In genomic region chr1:164754088-164754600, GRCh38 we compare ENCODE assay signal across 10 cellular contexts.
DNase-seq lines count a peak whose midpoint lies in the region; ATAC-seq and TF ChIP-seq lines count a peak whose summit lies in the region.
"Had no signal": no experiment of that assay in that cellular context is flagged by ENCODE, and none has a peak within 500 bp of the region (broad histone marks: within the 10 kb centered on the region; RNA-seq: fewer than 3 reads in every experiment).

No MANE protein-coding gene starts in this region.

- POLR2A ChIA-PET in T-cell (lab: Charles Lee) = no interaction called here

- H3K36me3 Mint-ChIP-seq in T-cell = no peaks in the 10 kb centered on the region
- H3K36me3 Mint-ChIP-seq: activated naive CD4-positive, alpha-beta T cell treated with anti-CD3 and anti-CD28 coated beads, Interleukin-2, amount 50 U/mL, for 72 hours had no signal

- no peak for TF ChIP-seq CTCF in suprapubic skin (IDR thresholded peaks at IDR 0.05)

- peak; percentile 64 for DNase-seq in fibroblast of peridontal ligament (ENCODE audit: extremely low read depth)
- DNase-seq in mucosa of gallbladder (ENCODE audit: low spot score) = peak; percentile 34
- no peak for DNase-seq in suprapubic skin (ENCODE audit: low spot score in 2 of 2)
- no peak for DNase-seq in activated CD4-positive, alpha-beta T cell treated with anti-CD3 and anti-CD28 coated beads, Interleukin-2, amount 50 U/mL, for 48 hours
- no peak for DNase-seq in SKM-1 (lab: John Stamatoyannopoulos, UW; ENCODE audit: unreplicated experiment)
- no peak for DNase-seq in T-cell
- DNase-seq in iPS-NIHi11 (ENCODE audit: low spot score) = no peak
- DNase-seq: stimulated activated CD4-positive, alpha-beta T cell treated with anti-CD3 and anti-CD28 coated beads, Interleukin-2, amount 100 ng/mL, for 48 hours had no signal

- TF ChIP-seq EP300 in suprapubic skin (IDR thresholded peaks at IDR 0.05) = no peak

- CTCF ChIA-PET in T-cell (lab: Charles Lee) = no interaction called here

- no peaks in the 10 kb centered on the region for H3K9me3 Mint-ChIP-seq in T-cell
- H3K9me3 Mint-ChIP-seq: activated naive CD4-positive, alpha-beta T cell treated with anti-CD3 and anti-CD28 coated beads, Interleukin-2, amount 50 U/mL, for 72 hours had no signal

- WGBS in suprapubic skin = 27% methylated on average over 8 of the region's 8 CpGs

- H3K27me3 Mint-ChIP-seq in T-cell = peaks cover 0 to 4% of the 10 kb centered on the region in 2 donors

- peaks cover 50% of the 10 kb centered on the region for H3K4me1 ChIP-seq in suprapubic skin

- H3K36me3 ChIP-seq in suprapubic skin = no peaks in the 10 kb centered on the region

- H3K4me1 Mint-ChIP-seq in T-cell = no peaks in the 10 kb centered on the region

- no peak overlapping the region for H3K27ac Mint-ChIP-seq in T-cell

- peak overlapping the region; percentile 21 for H3K4me3 ChIP-seq in suprapubic skin

- no peaks in the 10 kb centered on the region for H3K27me3 ChIP-seq in suprapubic skin

- H3K4me3 Mint-ChIP-seq in T-cell = no peak overlapping the region

- ATAC-seq in SK-N-SH treated with all-trans-retinoic acid at 6 μM for 48 hours = peak; percentile 86
- ATAC-seq in T-cell (replicated peaks in 1 of 4) = no peak
- ATAC-seq: activated naive CD4-positive, alpha-beta T cell treated with anti-CD3 and anti-CD28 coated beads, Interleukin-2, amount 50 U/mL, for 72 hours had no signal

- no peak for TF ChIP-seq POLR2A in suprapubic skin (IDR thresholded peaks at IDR 0.05)

- peak overlapping the region; percentile 78 for H3K27ac ChIP-seq in suprapubic skin

- H3K9me3 ChIP-seq in suprapubic skin = no peaks in the 10 kb centered on the region

TF ChIP-seq in SK-N-SH treated with all-trans-retinoic acid at 6 μM for 48 hours, 23 proteins besides CTCF, POLR2A, EP300 and RAD21:
- peak; percentile 87 for TF ChIP-seq ISL1 (CRISPR knock-in tag; IDR thresholded peaks at IDR 0.05)
- no peak for TF ChIP-seq ESRRG (CRISPR knock-in tag; IDR thresholded peaks at IDR 0.05)
- TF ChIP-seq RARB (CRISPR knock-in tag; IDR thresholded peaks at IDR 0.05) = peak; percentile 96
- TF ChIP-seq TOX (CRISPR knock-in tag; IDR thresholded peaks at IDR 0.05; ENCODE audit: borderline replicate concordance) = peak; percentile 98
- TF ChIP-seq GLIS3 (CRISPR knock-in tag; IDR thresholded peaks at IDR 0.05) = 0 out of 2 replicates have a peak, but pooled peaks have one; percentile 63
- peak; percentile 96; the same call in 1 of the 2 replicates for TF ChIP-seq POU6F1 (CRISPR knock-in tag; IDR thresholded peaks at IDR 0.05; ENCODE audit: borderline replicate concordance, low read depth)
- TF ChIP-seq OSR1 (CRISPR knock-in tag; IDR thresholded peaks at IDR 0.05) = no peak
- TF ChIP-seq, protein P1, sequence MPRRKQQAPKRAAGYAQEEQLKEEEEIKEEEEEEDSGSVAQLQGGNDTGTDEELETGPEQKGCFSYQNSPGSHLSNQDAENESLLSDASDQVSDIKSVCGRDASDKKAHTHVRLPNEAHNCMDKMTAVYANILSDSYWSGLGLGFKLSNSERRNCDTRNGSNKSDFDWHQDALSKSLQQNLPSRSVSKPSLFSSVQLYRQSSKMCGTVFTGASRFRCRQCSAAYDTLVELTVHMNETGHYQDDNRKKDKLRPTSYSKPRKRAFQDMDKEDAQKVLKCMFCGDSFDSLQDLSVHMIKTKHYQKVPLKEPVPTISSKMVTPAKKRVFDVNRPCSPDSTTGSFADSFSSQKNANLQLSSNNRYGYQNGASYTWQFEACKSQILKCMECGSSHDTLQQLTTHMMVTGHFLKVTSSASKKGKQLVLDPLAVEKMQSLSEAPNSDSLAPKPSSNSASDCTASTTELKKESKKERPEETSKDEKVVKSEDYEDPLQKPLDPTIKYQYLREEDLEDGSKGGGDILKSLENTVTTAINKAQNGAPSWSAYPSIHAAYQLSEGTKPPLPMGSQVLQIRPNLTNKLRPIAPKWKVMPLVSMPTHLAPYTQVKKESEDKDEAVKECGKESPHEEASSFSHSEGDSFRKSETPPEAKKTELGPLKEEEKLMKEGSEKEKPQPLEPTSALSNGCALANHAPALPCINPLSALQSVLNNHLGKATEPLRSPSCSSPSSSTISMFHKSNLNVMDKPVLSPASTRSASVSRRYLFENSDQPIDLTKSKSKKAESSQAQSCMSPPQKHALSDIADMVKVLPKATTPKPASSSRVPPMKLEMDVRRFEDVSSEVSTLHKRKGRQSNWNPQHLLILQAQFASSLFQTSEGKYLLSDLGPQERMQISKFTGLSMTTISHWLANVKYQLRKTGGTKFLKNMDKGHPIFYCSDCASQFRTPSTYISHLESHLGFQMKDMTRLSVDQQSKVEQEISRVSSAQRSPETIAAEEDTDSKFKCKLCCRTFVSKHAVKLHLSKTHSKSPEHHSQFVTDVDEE (CRISPR knock-in tag; IDR thresholded peaks at IDR 0.05) = no peak
- TF ChIP-seq CREB5 (CRISPR knock-in tag; IDR thresholded peaks at IDR 0.05; ENCODE audit: low read depth) = no peak
- TF ChIP-seq CSDC2 (CRISPR knock-in tag; IDR thresholded peaks at IDR 0.05) = 0 out of 2 replicates have a peak, but pooled peaks have one; percentile 11
- TF ChIP-seq ZNF565 (CRISPR knock-in tag; conservative IDR thresholded peaks at IDR 0.05; ENCODE audit: low read depth) = no peak
- TF ChIP-seq ZFP3 (CRISPR knock-in tag; IDR thresholded peaks at IDR 0.05) = 0 out of 2 replicates have a peak, but pooled peaks have one; percentile 57
- TF ChIP-seq ZNF70 (CRISPR knock-in tag; IDR thresholded peaks at IDR 0.05) = no peak
- no peak for TF ChIP-seq ZFP30 (CRISPR knock-in tag; IDR thresholded peaks at IDR 0.05)
- TF ChIP-seq, protein P2, sequence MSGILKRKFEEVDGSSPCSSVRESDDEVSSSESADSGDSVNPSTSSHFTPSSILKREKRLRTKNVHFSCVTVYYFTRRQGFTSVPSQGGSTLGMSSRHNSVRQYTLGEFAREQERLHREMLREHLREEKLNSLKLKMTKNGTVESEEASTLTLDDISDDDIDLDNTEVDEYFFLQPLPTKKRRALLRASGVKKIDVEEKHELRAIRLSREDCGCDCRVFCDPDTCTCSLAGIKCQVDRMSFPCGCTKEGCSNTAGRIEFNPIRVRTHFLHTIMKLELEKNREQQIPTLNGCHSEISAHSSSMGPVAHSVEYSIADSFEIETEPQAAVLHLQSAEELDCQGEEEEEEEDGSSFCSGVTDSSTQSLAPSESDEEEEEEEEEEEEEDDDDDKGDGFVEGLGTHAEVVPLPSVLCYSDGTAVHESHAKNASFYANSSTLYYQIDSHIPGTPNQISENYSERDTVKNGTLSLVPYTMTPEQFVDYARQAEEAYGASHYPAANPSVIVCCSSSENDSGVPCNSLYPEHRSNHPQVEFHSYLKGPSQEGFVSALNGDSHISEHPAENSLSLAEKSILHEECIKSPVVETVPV (CRISPR knock-in tag; IDR thresholded peaks at IDR 0.05) = no peak
- TF ChIP-seq ARNTL (CRISPR knock-in tag; IDR thresholded peaks at IDR 0.05; ENCODE audit: borderline replicate concordance, low read depth) = no peak
- no peak for TF ChIP-seq PPARA (CRISPR knock-in tag; IDR thresholded peaks at IDR 0.05; ENCODE audit: borderline replicate concordance)
- no peak for TF ChIP-seq TCF4 (CRISPR knock-in tag; IDR thresholded peaks at IDR 0.05; ENCODE audit: borderline replicate concordance)
- TF ChIP-seq ZC3H10 (CRISPR knock-in tag; IDR thresholded peaks at IDR 0.05) = peak; percentile 96
- TF ChIP-seq, protein P3, sequence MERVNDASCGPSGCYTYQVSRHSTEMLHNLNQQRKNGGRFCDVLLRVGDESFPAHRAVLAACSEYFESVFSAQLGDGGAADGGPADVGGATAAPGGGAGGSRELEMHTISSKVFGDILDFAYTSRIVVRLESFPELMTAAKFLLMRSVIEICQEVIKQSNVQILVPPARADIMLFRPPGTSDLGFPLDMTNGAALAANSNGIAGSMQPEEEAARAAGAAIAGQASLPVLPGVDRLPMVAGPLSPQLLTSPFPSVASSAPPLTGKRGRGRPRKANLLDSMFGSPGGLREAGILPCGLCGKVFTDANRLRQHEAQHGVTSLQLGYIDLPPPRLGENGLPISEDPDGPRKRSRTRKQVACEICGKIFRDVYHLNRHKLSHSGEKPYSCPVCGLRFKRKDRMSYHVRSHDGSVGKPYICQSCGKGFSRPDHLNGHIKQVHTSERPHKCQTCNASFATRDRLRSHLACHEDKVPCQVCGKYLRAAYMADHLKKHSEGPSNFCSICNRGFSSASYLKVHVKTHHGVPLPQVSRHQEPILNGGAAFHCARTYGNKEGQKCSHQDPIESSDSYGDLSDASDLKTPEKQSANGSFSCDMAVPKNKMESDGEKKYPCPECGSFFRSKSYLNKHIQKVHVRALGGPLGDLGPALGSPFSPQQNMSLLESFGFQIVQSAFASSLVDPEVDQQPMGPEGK (CRISPR knock-in tag; IDR thresholded peaks at IDR 0.05; ENCODE audit: borderline replicate concordance) = peak; percentile 74; the same call in 1 of the 2 replicates
- no peak for TF ChIP-seq ZNF8 (CRISPR knock-in tag; IDR thresholded peaks at IDR 0.05)
- no peak for TF ChIP-seq BACH2 (CRISPR knock-in tag; IDR thresholded peaks at IDR 0.05; ENCODE audit: borderline replicate concordance)
- TF ChIP-seq SNAI2 (CRISPR knock-in tag; IDR thresholded peaks at IDR 0.05) = no peak

Comparison
In these comparisons a context has a peak if more than half of its experiments do, and no peak if none do; other contexts are left out.
1. DNase-seq: peak in fibroblast of peridontal ligament (single experiment) and mucosa of gallbladder (single experiment); none in suprapubic skin (0 of 2), activated CD4-positive, alpha-beta T cell treated with anti-CD3 and anti-CD28 coated beads, Interleukin-2, amount 50 U/mL, for 48 hours (0 of 2), SKM-1 (single experiment), T-cell (0 of 34) and iPS-NIHi11 (single experiment).